Comparison of ENCODE assay signal across 11 cellular contexts in the genomic region with DNA sequence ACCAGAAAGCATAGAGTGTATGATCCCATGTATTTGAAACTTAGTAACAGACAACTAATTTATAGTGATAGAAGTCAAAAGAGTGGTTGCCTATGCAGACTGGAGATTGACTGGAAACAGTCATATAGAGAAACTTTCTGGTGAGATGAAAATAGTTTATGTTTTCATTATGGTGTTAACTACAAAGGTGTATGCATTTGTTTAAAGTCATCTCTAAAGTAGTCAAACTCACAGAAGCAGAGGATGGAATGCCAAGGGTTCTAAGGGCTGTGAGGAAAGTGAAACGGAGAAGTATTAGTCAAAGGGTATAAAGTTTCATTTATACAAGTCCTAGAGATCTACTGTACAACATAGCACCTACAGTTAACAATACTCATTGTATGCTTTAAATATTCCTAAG. TPM values are rescaled to one million over a fixed set of nuclear protein-coding genes. Genes with fewer than 3 reads are reported as not detected.
DNase-seq lines count a peak whose midpoint lies in the region; ATAC-seq lines count a peak whose summit lies in the region.
"Had no signal": no experiment of that assay in that cellular context is flagged by ENCODE, and none has a peak within 500 bp of the region (broad histone marks: within the 10 kb centered on the region; RNA-seq: fewer than 3 reads in every experiment).

No MANE protein-coding gene starts in this region.

- peak; percentile 2 for DNase-seq in stimulated activated CD4-positive, alpha-beta T cell treated with anti-CD3 and anti-CD28 coated beads, Interleukin-4, amount 100 ng/mL, for 24 hours
- no peak for DNase-seq in stimulated activated CD4-positive, alpha-beta T cell treated with anti-CD3 and anti-CD28 coated beads, Interleukin-1b, Interleukin-23, amount 100 ng/mL, for 48 hours
- DNase-seq in HT-29 (ENCODE audit: low spot score): no peak
- no peak for DNase-seq in OCI-M1 (lab: John Stamatoyannopoulos, UW)
- no peak for DNase-seq in COLO668 (lab: John Stamatoyannopoulos, UW; ENCODE audit: unreplicated experiment)
- no peak for DNase-seq in NCI-H345 treated with DMSO at 0.1 percent for 48 hours (lab: John Stamatoyannopoulos, UW; ENCODE audit: unreplicated experiment)
- DNase-seq: AML-193; kidney glomerular epithelial cell; stimulated activated naive CD4-positive, alpha-beta T cell had no signal

- ATAC-seq in GM21619 (IDR thresholded peaks at IDR 0.05; ENCODE audit: unreplicated experiment): peak; percentile 99
- peak; percentile 84 for ATAC-seq in HG03108 (IDR thresholded peaks at IDR 0.05; ENCODE audit: unreplicated experiment)

RNA-seq across cellular contexts. Expression of a gene that starts 45.8 kb away (rescaled TPM):
- total RNA-seq in HT-29 (2014; rRNA removed; shearing (Covaris generic)): 8.4 and 16.2 TPM in 2 replicates
